Comparison of ENCODE assay signal across 1 cellular context in genomic region chr3:4976109-4976508, GRCh38.
A peak's percentile ranks its signal among the peaks of the same experiment; 100 is the strongest.
TF ChIP-seq lines count a peak whose summit lies in the region.

No MANE protein-coding gene starts in this region.

TF ChIP-seq in WTC11, 78 proteins besides CTCF, POLR2A, EP300 and RAD21 (continued from another document):
- no peak for TF ChIP-seq IRF1 (CRISPR knock-in tag; IDR thresholded peaks at IDR 0.05)
- TF ChIP-seq EMX1 (CRISPR knock-in tag; IDR thresholded peaks at IDR 0.05): no peak
- 0 out of 2 replicates have a peak, but pooled peaks have one; percentile 44 for TF ChIP-seq GTF2I (CRISPR knock-in tag; conservative IDR thresholded peaks at IDR 0.05)
